Comparison of ENCODE assay signal across 14 cellular contexts in genomic region chr14:32693114-32693513, GRCh38.
DNase-seq lines count a peak whose midpoint lies in the region; ATAC-seq and TF ChIP-seq lines count a peak whose summit lies in the region.
"Had no signal": no experiment of that assay in that cellular context is flagged by ENCODE, and none has a peak within 500 bp of the region (broad histone marks: within the 10 kb centered on the region; RNA-seq: fewer than 3 reads in every experiment).

No MANE protein-coding gene starts in this region.

- TF ChIP-seq CTCF in kidney epithelial cell (IDR thresholded peaks at IDR 0.05; ENCODE audit: insufficient read depth, low read length, poor library complexity, severe bottlenecking): no peak

- no peaks in the 10 kb centered on the region for H3K79me2 ChIP-seq in ACC112 (ENCODE audit: control insufficient read depth, insufficient read depth, low read length, unreplicated experiment)

- H3K36me3 ChIP-seq in ACC112 (ENCODE audit: insufficient read depth, low read length) (no peaks in the 10 kb centered on the region), H7 (replicated peaks; ENCODE audit: control insufficient read depth, insufficient read depth, low read length) (no peaks in the 10 kb centered on the region), SJSA1 (no peaks in the 10 kb centered on the region), kidney epithelial cell (ENCODE audit: control insufficient read depth, insufficient read depth, low read length) (no peaks in the 10 kb centered on the region)

- peak; percentile 2 for DNase-seq in H7
- DNase-seq in SJSA1 (ENCODE audit: low read depth in 1 of 2, low spot score in 2 of 2): peak; percentile 23 to 50
- DNase-seq in kidney epithelial cell (ENCODE audit: low read depth): peak; percentile 82
- no peak for DNase-seq in superior temporal gyrus (ENCODE audit: extremely low spot score)
- DNase-seq in activated CD4-positive, alpha-beta T cell treated with anti-CD3 and anti-CD28 coated beads, Interleukin-2, amount 50 U/mL, for 48 hours: no peak
- DNase-seq: activated CD4-positive, alpha-beta T cell treated with anti-CD3 and anti-CD28 coated beads, Interleukin-2, amount 50 U/mL, for 4 hours; activated naive CD4-positive, alpha-beta T cell; dorsolateral prefrontal cortex; GOT3; posterior cingulate gyrus; T-cell had no signal

- H3K27ac ChIP-seq in ACC112 (ENCODE audit: low read depth, low read length) (peak overlapping the region; percentile 68), SJSA1 (no peak overlapping the region)

- H3K4me1 ChIP-seq in ACC112 (ENCODE audit: control insufficient read depth, insufficient read depth, low read length, unreplicated experiment): peaks cover 41% of the 10 kb centered on the region
- peaks cover 25% of the 10 kb centered on the region for H3K4me1 ChIP-seq in SJSA1 (replicated peaks)

- H3K9me3 ChIP-seq in SJSA1 (replicated peaks): no peaks in the 10 kb centered on the region

- H2AFZ ChIP-seq in ACC112 (ENCODE audit: low read length, unreplicated experiment): peak overlapping the region; percentile 63

- H3K27me3 ChIP-seq in ACC112 (ENCODE audit: insufficient read depth, low read length) (no peaks in the 10 kb centered on the region), H7 (ENCODE audit: control insufficient read depth, insufficient read depth, low read length) (no peaks in the 10 kb centered on the region), SJSA1 (replicated peaks) (no peaks in the 10 kb centered on the region), kidney epithelial cell (ENCODE audit: control insufficient read depth, insufficient read depth, low read length) (no peaks in the 10 kb centered on the region)
- H3K27me3 ChIP-seq: dorsolateral prefrontal cortex had no signal

- H3K4me3 ChIP-seq in ACC112 (ENCODE audit: low read depth, low read length) (peak overlapping the region; percentile 28), H7 (ENCODE audit: insufficient read depth, low read depth, low read length) (no peak overlapping the region), SJSA1 (no peak overlapping the region), kidney epithelial cell (ENCODE audit: low read depth, low read length) (no peak overlapping the region)
- H3K4me3 ChIP-seq: dorsolateral prefrontal cortex had no signal

- ATAC-seq in HG03439 (IDR thresholded peaks at IDR 0.05; ENCODE audit: unreplicated experiment): no peak
- no peak for ATAC-seq in GM19455 (IDR thresholded peaks at IDR 0.05; ENCODE audit: unreplicated experiment)
- ATAC-seq: T-cell had no signal

Comparison
In these comparisons a context has a peak if more than half of its experiments do, and no peak if none do; other contexts are left out.
1. DNase-seq: peak in H7 (single experiment), SJSA1 (2 of 2) and kidney epithelial cell (single experiment); none in superior temporal gyrus (single experiment) and activated CD4-positive, alpha-beta T cell treated with anti-CD3 and anti-CD28 coated beads, Interleukin-2, amount 50 U/mL, for 48 hours (0 of 2).